Comparison of ENCODE assay signal across 8 cellular contexts in the genomic region with DNA sequence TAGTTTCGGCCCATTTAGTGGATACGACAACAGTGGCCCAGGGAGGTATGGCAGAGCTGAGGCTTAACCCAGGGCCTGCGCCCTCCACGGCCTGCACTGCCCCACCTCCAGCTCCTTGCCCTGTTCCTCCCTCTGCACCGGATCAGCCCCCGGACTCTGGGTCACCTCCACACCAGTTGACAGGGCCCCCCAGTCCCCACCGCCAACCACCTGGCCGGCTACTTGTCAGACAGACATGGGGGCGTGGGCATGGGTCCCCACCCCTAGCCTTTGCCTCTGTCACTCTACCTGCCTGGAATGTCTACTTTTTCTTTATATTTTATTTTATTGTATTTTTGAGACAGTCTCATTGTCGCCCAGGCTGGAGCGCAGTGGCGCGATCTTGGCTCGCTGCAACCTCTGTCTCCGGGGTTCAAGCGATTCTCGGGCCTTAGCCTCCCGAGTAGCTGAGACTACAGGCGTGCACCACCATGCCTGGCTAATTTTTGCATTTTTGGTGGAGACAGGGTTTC. TPM values are rescaled to one million over a fixed set of nuclear protein-coding genes. Genes with fewer than 3 reads are reported as not detected.
DNase-seq lines count a peak whose midpoint lies in the region; TF ChIP-seq lines count a peak whose summit lies in the region.

No MANE protein-coding gene starts in this region.

- peak overlapping the region; percentile 90 for H3K4me3 Mint-ChIP-seq in activated naive CD8-positive, alpha-beta T cell treated with anti-CD3 and anti-CD28 coated beads for 36 hours

- H3K4me3 ChIP-seq in HEK293 (ENCODE audit: low read depth, low read length) (peak overlapping the region; percentile 72), iPS-11a (ENCODE audit: low read depth, low read length) (peak overlapping the region; percentile 69), skin epidermis (peak overlapping the region; percentile 65 to 96 (median 86))

- no peak for DNase-seq in activated naive CD8-positive, alpha-beta T cell treated with anti-CD3 and anti-CD28 coated beads for 36 hours
- DNase-seq in mucosa of gallbladder (ENCODE audit: low spot score) (no peak), SHP77 (lab: John Stamatoyannopoulos, UW) (no peak), OCI-M1 (lab: John Stamatoyannopoulos, UW) (no peak), NCI-H2029 (lab: John Stamatoyannopoulos, UW) (no peak)

- CTCF ChIA-PET in HEK293 (lab: Yijun Ruan, JAX), result interaction anchor here (0.6 to 1.2 kb wide), 2 partner anchors 85 to 382 kb away, joined by 3 to 4 read pairs; no protein-coding TSS in a partner anchor

- H3K27me3 Mint-ChIP-seq in activated naive CD8-positive, alpha-beta T cell treated with anti-CD3 and anti-CD28 coated beads for 36 hours, result peaks cover 7% of the 10 kb centered on the region

- no peak for TF ChIP-seq CTCF in HEK293 (tag by site-specific recombination; IDR thresholded peaks at IDR 0.05)

- peaks cover 17% of the 10 kb centered on the region for H3K36me3 Mint-ChIP-seq in activated naive CD8-positive, alpha-beta T cell treated with anti-CD3 and anti-CD28 coated beads for 36 hours

- H3K4me1 Mint-ChIP-seq in activated naive CD8-positive, alpha-beta T cell treated with anti-CD3 and anti-CD28 coated beads for 36 hours, result peaks cover 14% of the 10 kb centered on the region

- no peaks in the 10 kb centered on the region for H3K9me3 Mint-ChIP-seq in activated naive CD8-positive, alpha-beta T cell treated with anti-CD3 and anti-CD28 coated beads for 36 hours

- peak overlapping the region; percentile 90 for H3K27ac Mint-ChIP-seq in activated naive CD8-positive, alpha-beta T cell treated with anti-CD3 and anti-CD28 coated beads for 36 hours

- H3K27ac ChIP-seq in HEK293 (ENCODE audit: extremely low read depth, low read depth, low read length) (peak overlapping the region; percentile 100), skin epidermis (peak overlapping the region; percentile 35 to 100 (median 99))

- POLR2A ChIA-PET in HEK293 (lab: Yijun Ruan, JAX), result interaction anchor here (0.6 to 9.9 kb wide), 13 partner anchors 8 to 1138 kb away, joined by 3 to 85 read pairs (median 4); partner anchors contain the start of genes ARL16, BAHCC1, CCDC137 and FAAP100

- no peaks in the 10 kb centered on the region for H3K9me3 ChIP-seq in HEK293 (ENCODE audit: control insufficient read depth, insufficient read depth, low read depth, low read length)

- H3K4me1 ChIP-seq in HEK293 (ENCODE audit: control insufficient read depth, insufficient read depth, low read length), result peaks cover 14% of the 10 kb centered on the region

- H3K36me3 ChIP-seq in HEK293 (ENCODE audit: control insufficient read depth in 2 of 2, insufficient read depth in 1 of 2, low read length in 2 of 2), result peaks cover 4 to 17% of the 10 kb centered on the region in 2 experiments; a peak in 1 of 3 replicates

TF ChIP-seq in HEK293, 187 proteins besides CTCF, POLR2A, EP300 and RAD21 (continues in another document):
- no peak for TF ChIP-seq ZNF785 (tag by site-specific recombination; IDR thresholded peaks at IDR 0.05)
- 0 out of 2 replicates have a peak, but pooled peaks have one; percentile 25 for TF ChIP-seq SP2 (tag by site-specific recombination; IDR thresholded peaks at IDR 0.05)
- TF ChIP-seq KLF16 (tag by site-specific recombination; IDR thresholded peaks at IDR 0.05), result 0 out of 2 replicates have a peak, but pooled peaks have one; percentile 7
- TF ChIP-seq BCL11B (tag by site-specific recombination; IDR thresholded peaks at IDR 0.05; ENCODE audit: low read depth), result no peak
- no peak for TF ChIP-seq ZNF791 (tag by site-specific recombination; IDR thresholded peaks at IDR 0.05)
- 0 out of 2 replicates have a peak, but pooled peaks have one; percentile 8 for TF ChIP-seq PATZ1 (tag by site-specific recombination; IDR thresholded peaks at IDR 0.05)
- no peak for TF ChIP-seq ZNF157 (tag by site-specific recombination; IDR thresholded peaks at IDR 0.05)
- TF ChIP-seq GLIS2 (tag by site-specific recombination; IDR thresholded peaks at IDR 0.05), result 0 out of 2 replicates have a peak, but pooled peaks have one; percentile 2
- TF ChIP-seq ZBTB20 (tag by site-specific recombination; IDR thresholded peaks at IDR 0.05), result peak; percentile 44; the same call in 1 of the 2 replicates
- no peak for TF ChIP-seq KLF8 (tag by site-specific recombination; IDR thresholded peaks at IDR 0.05)
- TF ChIP-seq ZNF19 (tag by site-specific recombination; IDR thresholded peaks at IDR 0.05; ENCODE audit: low read depth), result no peak
- no peak for TF ChIP-seq ZNF843 (tag by site-specific recombination; IDR thresholded peaks at IDR 0.05)
- TF ChIP-seq SP3 (tag by site-specific recombination; IDR thresholded peaks at IDR 0.05), result peak; percentile 51
- peak; percentile 36 for TF ChIP-seq ZNF341 (tag by site-specific recombination; IDR thresholded peaks at IDR 0.05; ENCODE audit: low read depth)
- TF ChIP-seq INSM2 (tag by site-specific recombination; IDR thresholded peaks at IDR 0.05), result no peak
- TF ChIP-seq SP7 (tag by site-specific recombination; IDR thresholded peaks at IDR 0.05), result 0 out of 2 replicates have a peak, but pooled peaks have one; percentile 9
- TF ChIP-seq ZFHX2 (tag by site-specific recombination; conservative IDR thresholded peaks at IDR 0.05), result 0 out of 2 replicates have a peak, but pooled peaks have one; percentile 9
- peak; percentile 8; the same call in 1 of the 2 replicates for TF ChIP-seq ZNF335 (tag by site-specific recombination; conservative IDR thresholded peaks at IDR 0.05)
- TF ChIP-seq ZNF366 (tag by site-specific recombination; conservative IDR thresholded peaks at IDR 0.05), result no peak
- TF ChIP-seq BCL11A (tag by site-specific recombination; IDR thresholded peaks at IDR 0.05; ENCODE audit: low read depth), result peak; percentile 10; the same call in 1 of the 2 replicates
- peak; percentile 7; the same call in 1 of the 2 replicates for TF ChIP-seq KLF9 (tag by site-specific recombination; IDR thresholded peaks at IDR 0.05; ENCODE audit: low read depth)
- TF ChIP-seq KLF10 (tag by site-specific recombination; IDR thresholded peaks at IDR 0.05), result peak; percentile 13; the same call in 1 of the 2 replicates
- TF ChIP-seq, protein P1, sequence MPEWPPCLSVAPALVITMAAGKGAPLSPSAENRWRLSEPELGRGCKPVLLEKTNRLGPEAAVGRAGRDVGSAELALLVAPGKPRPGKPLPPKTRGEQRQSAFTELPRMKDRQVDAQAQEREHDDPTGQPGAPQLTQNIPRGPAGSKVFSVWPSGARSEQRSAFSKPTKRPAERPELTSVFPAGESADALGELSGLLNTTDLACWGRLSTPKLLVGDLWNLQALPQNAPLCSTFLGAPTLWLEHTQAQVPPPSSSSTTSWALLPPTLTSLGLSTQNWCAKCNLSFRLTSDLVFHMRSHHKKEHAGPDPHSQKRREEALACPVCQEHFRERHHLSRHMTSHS (tag by site-specific recombination; IDR thresholded peaks at IDR 0.05), result no peak
- TF ChIP-seq PBX3 (CRISPR knock-in tag; IDR thresholded peaks at IDR 0.05), result no peak

RNA-seq across cellular contexts. Expression of gene ACTG1, which starts 3.0 kb away (rescaled TPM):
- total RNA-seq in activated naive CD8-positive, alpha-beta T cell treated with anti-CD3 and anti-CD28 coated beads for 36 hours, result 1,000 to 10,000 TPM; 4,989 to 4,998 TPM
- 2,344 TPM for total RNA-seq in mucosa of gallbladder

RNA-seq across cellular contexts. Expression of gene FSCN2, which starts 12.6 kb away (rescaled TPM):
- total RNA-seq in activated naive CD8-positive, alpha-beta T cell treated with anti-CD3 and anti-CD28 coated beads for 36 hours, result under 1 TPM; 0.29 to 0.36 TPM
- total RNA-seq in mucosa of gallbladder, result 1.4 TPM

RNA-seq across cellular contexts. Expression of gene FAAP100, which starts 36.6 kb away (rescaled TPM):
- 10 to 100 TPM; 48.1 to 51.1 TPM for total RNA-seq in activated naive CD8-positive, alpha-beta T cell treated with anti-CD3 and anti-CD28 coated beads for 36 hours
- total RNA-seq in mucosa of gallbladder, result 37.0 TPM
